ENCODE assay signal across 10 cellular contexts in genomic region chr1:109821831-109822745, GRCh38. TPM values are rescaled to one million over a fixed set of nuclear protein-coding genes. Genes with fewer than 3 reads are reported as not detected.
DNase-seq lines count a peak whose midpoint lies in the region; ATAC-seq, FAIRE-seq and TF ChIP-seq lines count a peak whose summit lies in the region.
"Had no signal": no experiment of that assay in that cellular context is flagged by ENCODE, and none has a peak within 500 bp of the region (broad histone marks: within the 10 kb centered on the region; RNA-seq: fewer than 3 reads in every experiment).

No MANE protein-coding gene starts in this region.

- no peaks in the 10 kb centered on the region for H3K9me3 Mint-ChIP-seq in activated naive CD8-positive, alpha-beta T cell treated with anti-CD3 and anti-CD28 coated beads, Interleukin-2, amount 10 ng/mL, durations not matched to agents 7 days and 5 days
- H3K9me3 Mint-ChIP-seq in activated naive CD8-positive, alpha-beta T cell treated with anti-CD3 and anti-CD28 coated beads, Interleukin-2, amount 50 U/mL, for 24 hours, result no peaks in the 10 kb centered on the region

- no peak for FAIRE-seq in kidney (lab: Jason Lieb, UNC)
- FAIRE-seq: colon had no signal

- H3K4me1 ChIP-seq in kidney (ENCODE audit: control insufficient read depth in 1 of 2, insufficient read depth in 1 of 2, low read depth in 1 of 2, low read length in 2 of 2), result peaks cover 5 to 13% of the 10 kb centered on the region in 2 donors

- no peak overlapping the region for H3K4me3 Mint-ChIP-seq in activated naive CD8-positive, alpha-beta T cell treated with anti-CD3 and anti-CD28 coated beads, Interleukin-2, amount 10 ng/mL, durations not matched to agents 7 days and 5 days
- H3K4me3 Mint-ChIP-seq in activated naive CD8-positive, alpha-beta T cell treated with anti-CD3 and anti-CD28 coated beads, Interleukin-2, amount 50 U/mL, for 24 hours, result no peak overlapping the region

- no peak overlapping the region for H3K9ac ChIP-seq in kidney (ENCODE audit: low read length in 2 of 2)

- ATAC-seq in activated naive CD8-positive, alpha-beta T cell treated with anti-CD3 and anti-CD28 coated beads, Interleukin-2, amount 10 ng/mL, durations not matched to agents 7 days and 5 days (ENCODE audit: low read depth), result no peak
- no peak for ATAC-seq in activated naive CD8-positive, alpha-beta T cell treated with anti-CD3 and anti-CD28 coated beads, Interleukin-2, amount 50 U/mL, for 24 hours
- peak; percentile 60 for ATAC-seq in left lobe of liver
- no peak for ATAC-seq in GM21825 (IDR thresholded peaks at IDR 0.05; ENCODE audit: unreplicated experiment)
- no peak for ATAC-seq in HG03045 (IDR thresholded peaks at IDR 0.05; ENCODE audit: unreplicated experiment)

- H3K36me3 ChIP-seq in kidney (ENCODE audit: control insufficient read depth in 1 of 2, insufficient read depth in 2 of 2, low read length in 2 of 2), result no peaks in the 10 kb centered on the region

- TF ChIP-seq CTCF in kidney (IDR thresholded peaks at IDR 0.05; ENCODE audit: borderline replicate concordance, extremely low read depth, insufficient read depth), result no peak

- no peak overlapping the region for H3K4me3 ChIP-seq in kidney (ENCODE audit: low read length in 2 of 2)

- peaks cover 40% of the 10 kb centered on the region for H3K4me1 Mint-ChIP-seq in activated naive CD8-positive, alpha-beta T cell treated with anti-CD3 and anti-CD28 coated beads, Interleukin-2, amount 10 ng/mL, durations not matched to agents 7 days and 5 days
- peaks cover 39% of the 10 kb centered on the region for H3K4me1 Mint-ChIP-seq in activated naive CD8-positive, alpha-beta T cell treated with anti-CD3 and anti-CD28 coated beads, Interleukin-2, amount 50 U/mL, for 24 hours

- intact Hi-C loops in kidney (cut with DNase I), result no loop called here

- H3K27me3 Mint-ChIP-seq in activated naive CD8-positive, alpha-beta T cell treated with anti-CD3 and anti-CD28 coated beads, Interleukin-2, amount 10 ng/mL, durations not matched to agents 7 days and 5 days, result no peaks in the 10 kb centered on the region
- no peaks in the 10 kb centered on the region for H3K27me3 Mint-ChIP-seq in activated naive CD8-positive, alpha-beta T cell treated with anti-CD3 and anti-CD28 coated beads, Interleukin-2, amount 50 U/mL, for 24 hours

- no peaks in the 10 kb centered on the region for H3K9me3 ChIP-seq in kidney (ENCODE audit: control insufficient read depth in 1 of 2, low read length in 2 of 2)

- H3K27ac ChIP-seq in kidney (ENCODE audit: low read depth in 2 of 2, low read length in 2 of 2), result no peak overlapping the region

- no peak for DNase-seq in activated naive CD8-positive, alpha-beta T cell treated with anti-CD3 and anti-CD28 coated beads, Interleukin-2, amount 10 ng/mL, durations not matched to agents 7 days and 5 days
- DNase-seq in activated naive CD8-positive, alpha-beta T cell treated with anti-CD3 and anti-CD28 coated beads, Interleukin-2, amount 50 U/mL, for 24 hours, result no peak
- DNase-seq in amniotic epithelial cell (ENCODE audit: low read depth) (peak; percentile 58), left lobe of liver (ENCODE audit: low spot score) (peak; percentile 48), ureter (ENCODE audit: low spot score) (peak; percentile 44), kidney (no peak)

- POLR2A ChIA-PET in activated naive CD8-positive, alpha-beta T cell treated with anti-CD3 and anti-CD28 coated beads, Interleukin-2, amount 10 ng/mL, durations not matched to agents 7 days and 5 days (lab: Charles Lee), result interaction anchor here (0.7 kb wide), 1 partner anchor 13 kb away, joined by 3 read pairs; no protein-coding TSS in a partner anchor

- no peaks in the 10 kb centered on the region for H3K36me3 Mint-ChIP-seq in activated naive CD8-positive, alpha-beta T cell treated with anti-CD3 and anti-CD28 coated beads, Interleukin-2, amount 10 ng/mL, durations not matched to agents 7 days and 5 days
- no peaks in the 10 kb centered on the region for H3K36me3 Mint-ChIP-seq in activated naive CD8-positive, alpha-beta T cell treated with anti-CD3 and anti-CD28 coated beads, Interleukin-2, amount 50 U/mL, for 24 hours (ENCODE audit: low read depth)

- H3K27ac Mint-ChIP-seq in activated naive CD8-positive, alpha-beta T cell treated with anti-CD3 and anti-CD28 coated beads, Interleukin-2, amount 10 ng/mL, durations not matched to agents 7 days and 5 days, result peak overlapping the region; percentile 39
- no peak overlapping the region for H3K27ac Mint-ChIP-seq in activated naive CD8-positive, alpha-beta T cell treated with anti-CD3 and anti-CD28 coated beads, Interleukin-2, amount 50 U/mL, for 24 hours

RNA-seq across cellular contexts. Expression of gene EPS8L3, which starts 58.4 kb away (rescaled TPM):
- total RNA-seq in activated naive CD8-positive, alpha-beta T cell treated with anti-CD3 and anti-CD28 coated beads, Interleukin-2, amount 10 ng/mL, durations not matched to agents 7 days and 5 days, result not detected
- total RNA-seq in left lobe of liver (0.15 TPM), ureter (0.55 TPM), kidney (1.8 TPM)
- not detected for polyA plus RNA-seq in kidney (ENCODE audit: insufficient read depth, low read depth, low replicate concordance)
- total RNA-seq: SK-MEL-5 had no signal

Comparison
In these comparisons a context has a peak if more than half of its experiments do, and no peak if none do; other contexts are left out.
1. DNase-seq: peak in amniotic epithelial cell (single experiment), left lobe of liver (single experiment) and ureter (single experiment); none in activated naive CD8-positive, alpha-beta T cell treated with anti-CD3 and anti-CD28 coated beads, Interleukin-2, amount 10 ng/mL, durations not matched to agents 7 days and 5 days (single experiment), activated naive CD8-positive, alpha-beta T cell treated with anti-CD3 and anti-CD28 coated beads, Interleukin-2, amount 50 U/mL, for 24 hours (single experiment) and kidney (single experiment).